20 cellular contexts compared by ENCODE assay signal in genomic region chrX:150299579-150299978, GRCh38.
"Had no signal": no experiment of that assay in that cellular context is flagged by ENCODE, and none has a peak within 500 bp of the region (broad histone marks: within the 10 kb centered on the region; RNA-seq: fewer than 3 reads in every experiment).

No MANE protein-coding gene starts in this region.

- H3K4me3 Mint-ChIP-seq: mesothelial cell of epicardium, naive B cell had no signal

- ATAC-seq: foreskin keratinocyte, gastroesophageal sphincter, heart left ventricle, left cardiac atrium, left ventricle myocardium superior, lower lobe of right lung, mucosa of descending colon had no signal

- H3K9me3 ChIP-seq: colonic mucosa, esophagus muscularis mucosa, gastroesophageal sphincter, heart left ventricle, left lung, lower lobe of right lung, mucosa of descending colon had no signal

- H3K4me1 Mint-ChIP-seq: mesothelial cell of epicardium, naive B cell had no signal

- H3K4me1 ChIP-seq: colonic mucosa, esophagus muscularis mucosa, foreskin keratinocyte, gastroesophageal sphincter, heart left ventricle, left lung, lower lobe of right lung had no signal

- H3K9me3 Mint-ChIP-seq: naive B cell had no signal

- DNase-seq: colonic mucosa; dermis blood vessel endothelial cell; dorsolateral prefrontal cortex; effector CD4-positive, alpha-beta T cell; effector memory CD4-positive, alpha-beta T cell; foreskin keratinocyte; heart left ventricle; hippocampal formation; left cardiac atrium; left lung; left ventricle myocardium superior; lower lobe of right lung; mucosa of descending colon; naive B cell had no signal

- H3K27ac Mint-ChIP-seq: mesothelial cell of epicardium had no signal

- H3K27me3 Mint-ChIP-seq: naive B cell had no signal

- H3K27me3 ChIP-seq: colonic mucosa, foreskin keratinocyte, gastroesophageal sphincter, left lung had no signal

- H3K27ac ChIP-seq: colonic mucosa, dorsolateral prefrontal cortex, esophagus muscularis mucosa, foreskin keratinocyte, gastroesophageal sphincter, heart left ventricle, left lung, lower lobe of right lung had no signal

- H3K4me3 ChIP-seq: colonic mucosa, dorsolateral prefrontal cortex, esophagus muscularis mucosa, gastroesophageal sphincter, heart left ventricle, left lung, lower lobe of right lung, mucosa of descending colon had no signal

- FAIRE-seq: endothelial cell of umbilical vein, frontal cortex, keratinocyte had no signal

- H3K36me3 Mint-ChIP-seq: mesothelial cell of epicardium, naive B cell had no signal

- H3K36me3 ChIP-seq: colonic mucosa, esophagus muscularis mucosa, gastroesophageal sphincter, heart left ventricle, left lung, lower lobe of right lung had no signal
